11 cellular contexts compared by ENCODE assay signal in genomic region chrX:23008431-23009099, GRCh38. TPM values are rescaled to one million over a fixed set of nuclear protein-coding genes. Genes with fewer than 3 reads are reported as not detected.
DNase-seq lines count a peak whose midpoint lies in the region; ATAC-seq and TF ChIP-seq lines count a peak whose summit lies in the region.
"Had no signal": no experiment of that assay in that cellular context is flagged by ENCODE, and none has a peak within 500 bp of the region (broad histone marks: within the 10 kb centered on the region; RNA-seq: fewer than 3 reads in every experiment).

No MANE protein-coding gene starts in this region.

- POLR2A ChIA-PET in PC-9 (lab: Charles Lee; ENCODE audit: unreplicated experiment): no interaction called here

- H3K9me3 ChIP-seq in heart left ventricle (no peaks in the 10 kb centered on the region), PC-9 (ENCODE audit: insufficient read depth, low read depth) (no peaks in the 10 kb centered on the region), upper lobe of right lung (no peaks in the 10 kb centered on the region)
- H3K9me3 ChIP-seq: Caco-2 had no signal

- WGBS in heart left ventricle, 4 donors: 41 to 50% (median 49%) methylated on average over 1 of the region's 1 CpG

- CTCF ChIA-PET in PC-9 (lab: Charles Lee): no interaction called here

- no peaks in the 10 kb centered on the region for H4K20me1 ChIP-seq in PC-9 (ENCODE audit: insufficient read depth)

- DNase-seq in heart left ventricle (no peak), Right ventricle myocardium superior (no peak), PC-9 (no peak), fibroblast of the aortic adventitia (ENCODE audit: low read depth) (peak; percentile 49), upper lobe of right lung (no peak), hippocampal formation (lab: John Stamatoyannopoulos, UW) (no peak)
- DNase-seq: aorta; stimulated activated CD4-positive, alpha-beta T cell treated with anti-CD3 and anti-CD28 coated beads, Interleukin-1b, Interleukin-23, amount 100 ng/mL, for 48 hours had no signal

- H3K36me3 ChIP-seq in heart left ventricle: no peaks in the 10 kb centered on the region
- H3K36me3 ChIP-seq in PC-9 (ENCODE audit: low read depth): no peaks in the 10 kb centered on the region
- no peaks in the 10 kb centered on the region for H3K36me3 ChIP-seq in upper lobe of right lung

- TF ChIP-seq CTCF in heart left ventricle (IDR thresholded peaks at IDR 0.05) (peak in 9 of 12 donors; percentile 15 to 36 (median 26)), PC-9 (conservative IDR thresholded peaks at IDR 0.05) (peak; percentile 61), fibroblast of the aortic adventitia (IDR thresholded peaks at IDR 0.05; ENCODE audit: insufficient read depth, low read length) (peak; percentile 33), upper lobe of right lung (IDR thresholded peaks at IDR 0.05) (peak; percentile 18)

- H3K4me3 ChIP-seq in heart left ventricle (no peak overlapping the region), PC-9 (no peak overlapping the region), fibroblast of the aortic adventitia (ENCODE audit: low read depth, low read length) (no peak overlapping the region), upper lobe of right lung (no peak overlapping the region)

- ATAC-seq in heart left ventricle: peak in 1 of 4 donors; percentile 51
- no peak for ATAC-seq in Right ventricle myocardium superior (ENCODE audit: poor library complexity)
- no peak for ATAC-seq in upper lobe of right lung
- no peak for ATAC-seq in GM21825 (IDR thresholded peaks at IDR 0.05; ENCODE audit: unreplicated experiment)
- no peak for ATAC-seq in HG02938 (IDR thresholded peaks at IDR 0.05; ENCODE audit: unreplicated experiment)

- 0 out of 2 replicates have a peak overlapping the region, but pooled peaks have one; percentile 33 for H2AFZ ChIP-seq in PC-9

- H3F3A ChIP-seq in PC-9 (ENCODE audit: insufficient read depth, low read depth): no peaks in the 10 kb centered on the region

- no TSS peak for BruUV-seq in PC-9 (replicated peaks; lab: Mats Ljungman, UMichigan)

- H3K27ac ChIP-seq in heart left ventricle (peak overlapping the region in 4 of 12 donors; percentile 8 to 20 (median 14)), PC-9 (no peak overlapping the region), upper lobe of right lung (no peak overlapping the region)

- H3K9me2 ChIP-seq in PC-9 (ENCODE audit: insufficient read depth): no peaks in the 10 kb centered on the region

- no peaks in the 10 kb centered on the region for H3K79me2 ChIP-seq in PC-9 (ENCODE audit: low read depth)

- H3K27me3 ChIP-seq in heart left ventricle (no peaks in the 10 kb centered on the region), PC-9 (ENCODE audit: insufficient read depth, low read depth) (no peaks in the 10 kb centered on the region), upper lobe of right lung (no peaks in the 10 kb centered on the region)

- intact Hi-C loops in heart left ventricle (cut with DNase I): no loop called here
- intact Hi-C loops in Right ventricle myocardium superior (cut with DNase I): no loop called here
- intact Hi-C loops in PC-9 (cut with micrococcal nuclease; ENCODE audit: unreplicated experiment): no loop called here
- intact Hi-C loops in upper lobe of right lung (cut with DNase I): no loop called here

- no peak for TF ChIP-seq POLR2A in heart left ventricle (IDR thresholded peaks at IDR 0.05)

- H3K4me1 ChIP-seq in heart left ventricle: no peaks in the 10 kb centered on the region
- H3K4me1 ChIP-seq in PC-9 (replicated peaks; ENCODE audit: insufficient read depth): no peaks in the 10 kb centered on the region
- no peaks in the 10 kb centered on the region for H3K4me1 ChIP-seq in upper lobe of right lung
- H3K4me1 ChIP-seq: Caco-2 had no signal

- no peak overlapping the region for H3K4me2 ChIP-seq in PC-9

RNA-seq across cellular contexts. Expression of gene DDX53, which starts 8.8 kb away (rescaled TPM):
- total RNA-seq in heart left ventricle: not detected
- polyA plus RNA-seq in heart left ventricle: not detected
- not detected for total RNA-seq in Right ventricle myocardium superior
- not detected in 2 replicates for total RNA-seq in PC-9 (2021)
- not detected in 2 replicates for total RNA-seq in fibroblast of the aortic adventitia (ENCODE audit: low replicate concordance)
- not detected for total RNA-seq in upper lobe of right lung
- total RNA-seq: aorta, Caco-2 had no signal
- polyA plus RNA-seq: aorta had no signal
